In genomic region chr14:67816326-67817009, GRCh38 we compare ENCODE assay signal across 8 cellular contexts. TPM values are rescaled to one million over a fixed set of nuclear protein-coding genes. Genes with fewer than 3 reads are reported as not detected.
A peak's percentile ranks its signal among the peaks of the same experiment; 100 is the strongest.
DNase-seq lines count a peak whose midpoint lies in the region; ATAC-seq, FAIRE-seq and TF ChIP-seq lines count a peak whose summit lies in the region.

Gene ZFYVE26 (minus strand): TSS chr14:67816590. CDS start chr14:67815963, 627 bp downstream.

- H3K4ac ChIP-seq in mesendoderm (ENCODE audit: low read depth, low read length) = no peak within 1 kb of the TSS

- H2BK15ac ChIP-seq in mesendoderm (replicated peaks; ENCODE audit: low read depth) = no peak within 1 kb of the TSS

- H2BK5ac ChIP-seq in mesendoderm (ENCODE audit: low read length) = no peak within 1 kb of the TSS

- peaks cover 23% of the 10 kb centered on the region for H3K36me3 ChIP-seq in endodermal cell (ENCODE audit: control insufficient read depth, insufficient read depth, low read length)
- no peaks in the 10 kb centered on the region for H3K36me3 ChIP-seq in mesendoderm (ENCODE audit: control insufficient read depth, insufficient read depth, low read length)

- peaks cover 13% of the 10 kb centered on the region for H3K36me3 Mint-ChIP-seq in endodermal cell (ENCODE audit: low read depth)

- H3K9ac ChIP-seq in endodermal cell (ENCODE audit: extremely low read depth, low read length, poor library complexity, severe bottlenecking) = peak within 1 kb of the TSS; percentile 91
- H3K9ac ChIP-seq in mesendoderm (ENCODE audit: low read length) = peak within 1 kb of the TSS; percentile 60

- H3K9me3 ChIP-seq in endodermal cell (ENCODE audit: control insufficient read depth, low read length) = no peaks in the 10 kb centered on the region

- peak within 1 kb of the TSS; percentile 70 for H3K56ac ChIP-seq in mesendoderm (ENCODE audit: low read length)

- no peak for TF ChIP-seq CTCF in endodermal cell (conservative IDR thresholded peaks at IDR 0.05)

- H3K23ac ChIP-seq in mesendoderm (ENCODE audit: low read length) = no peak within 1 kb of the TSS

- no peaks in the 10 kb centered on the region for H3K27me3 Mint-ChIP-seq in endodermal cell (ENCODE audit: insufficient read depth)

- no peak within 1 kb of the TSS for H3K18ac ChIP-seq in mesendoderm (ENCODE audit: low read length)

- H2AK5ac ChIP-seq in mesendoderm (ENCODE audit: low read length) = no peak within 1 kb of the TSS

- no peaks in the 10 kb centered on the region for H3K9me3 Mint-ChIP-seq in endodermal cell

- H3K27ac ChIP-seq in endodermal cell (ENCODE audit: low read depth, low read length) = peak within 1 kb of the TSS; percentile 9
- H3K27ac ChIP-seq in mesendoderm (ENCODE audit: low read depth, low read length) = no peak within 1 kb of the TSS

- peak within 1 kb of the TSS; percentile 92 for H3K4me3 Mint-ChIP-seq in endodermal cell

- no peak within 1 kb of the TSS for H4K8ac ChIP-seq in mesendoderm (ENCODE audit: low read depth, low read length)

- H3K4me1 Mint-ChIP-seq in endodermal cell = peaks cover 21% of the 10 kb centered on the region

- H3K79me2 ChIP-seq in mesendoderm (ENCODE audit: control insufficient read depth, insufficient read depth, low read length) = peaks cover 9% of the 10 kb centered on the region

- H4K5ac ChIP-seq in mesendoderm (ENCODE audit: low read length) = peak within 1 kb of the TSS; percentile 59

- peak within 1 kb of the TSS; percentile 98 for H3K4me3 ChIP-seq in endodermal cell (ENCODE audit: low read length)
- peak within 1 kb of the TSS; percentile 83 for H3K4me3 ChIP-seq in mesendoderm (ENCODE audit: low read length)

- peak within 1 kb of the TSS; percentile 83 for H3K4me2 ChIP-seq in mesendoderm (ENCODE audit: low read length)

- peaks cover 6% of the 10 kb centered on the region for H3K79me1 ChIP-seq in mesendoderm (ENCODE audit: low read length)

- WGBS in endodermal cell (ENCODE audit: insufficient coverage in 1 of 2, insufficient read length in 1 of 2), 2 experiments = 1 to 3% methylated on average over 18 to 26 of the region's 26 CpGs
- no CpG with 5 or more reads among the region's 26 CpGs for WGBS in mesendoderm (ENCODE audit: extremely low coverage, insufficient coverage, low lambda C conversion rate)

- DNase-seq in COLO829 (ENCODE audit: low spot score) (peak; percentile 93), HTR-8/SVneo (ENCODE audit: insufficient read length, low spot score) (peak; percentile 100), NOMO-1 treated with dmso at 0.1 percent for 144 hours (lab: John Stamatoyannopoulos, UW; ENCODE audit: unreplicated experiment) (peak; percentile 91), endodermal cell (peak; percentile 98), mesendoderm (peak; percentile 99)
- DNase-seq in activated CD8-positive, alpha-beta memory T cell treated with anti-CD3 and anti-CD28 coated beads for 48 hours (ENCODE audit: low read depth in 2 of 3, low spot score in 2 of 3) = peak; percentile 53 to 69 (median 68)
- peak; percentile 81 for DNase-seq in stimulated activated CD8-positive, alpha-beta memory T cell treated with anti-CD3 and anti-CD28 coated beads, Interleukin-15, amount 100 ng/mL, for 1 hour (ENCODE audit: low read depth)

- FAIRE-seq in HTR-8/SVneo (lab: Jason Lieb, UNC) = peak; percentile 99

- no peak within 1 kb of the TSS for H2BK120ac ChIP-seq in mesendoderm (ENCODE audit: low read depth, low read length)

- H3K27me3 ChIP-seq in endodermal cell (ENCODE audit: control insufficient read depth, insufficient read depth, low read length, poor library complexity, severe bottlenecking) = no peaks in the 10 kb centered on the region
- H3K27me3 ChIP-seq in mesendoderm (ENCODE audit: insufficient read depth, low read length, poor library complexity) = no peaks in the 10 kb centered on the region

- H3K4me1 ChIP-seq in endodermal cell (ENCODE audit: control insufficient read depth, insufficient read depth, low read length) = peaks cover 3% of the 10 kb centered on the region
- H3K4me1 ChIP-seq in mesendoderm (ENCODE audit: control insufficient read depth, low read depth, low read length) = peaks cover 9% of the 10 kb centered on the region

- peak within 1 kb of the TSS; percentile 99 for H3K27ac Mint-ChIP-seq in endodermal cell

- ATAC-seq in GM21367 (IDR thresholded peaks at IDR 0.05; ENCODE audit: unreplicated experiment) = peak; percentile 82

RNA-seq across cellular contexts. Expression of gene ZFYVE26, which starts in this region (rescaled TPM):
- 10 to 100 TPM; 27.4 to 29.4 TPM for total RNA-seq in endodermal cell
- polyA plus RNA-seq in endodermal cell (2013, experiment 1 of 2) = 10.4 TPM
- polyA plus RNA-seq in endodermal cell (2013, experiment 2 of 2) = 9.9 TPM
- polyA plus RNA-seq in mesendoderm (2013, experiment 1 of 2) = 10.9 TPM
- 7.4 TPM for polyA plus RNA-seq in mesendoderm (2013, experiment 2 of 2)
